6 cellular contexts compared by ENCODE assay signal in the genomic region with DNA sequence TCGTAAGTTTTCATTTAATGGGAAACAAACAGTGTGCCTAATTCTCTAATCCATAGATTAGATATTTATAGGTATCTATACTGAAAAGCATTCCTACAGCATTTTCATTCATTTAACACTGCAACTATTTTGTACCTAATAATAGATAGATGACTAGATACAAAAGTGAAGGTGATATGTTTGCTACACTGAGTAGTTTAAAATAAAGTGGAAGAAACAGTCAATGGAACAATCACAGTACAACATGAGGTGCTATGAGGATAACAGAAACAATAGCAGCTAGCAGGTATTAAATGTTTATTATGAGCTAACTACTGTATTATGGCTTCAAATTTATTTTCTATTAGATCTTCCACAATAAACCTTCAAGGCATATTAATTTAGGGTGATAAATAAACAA.
"Had no signal": no experiment of that assay in that cellular context is flagged by ENCODE, and none has a peak within 500 bp of the region (broad histone marks: within the 10 kb centered on the region; RNA-seq: fewer than 3 reads in every experiment).

No MANE protein-coding gene starts in this region.

- H2AFZ ChIP-seq: GM23338 had no signal

- H3K4me3 ChIP-seq: GM23338, K562 had no signal

- H3K4me2 ChIP-seq: GM23338 had no signal

- DNase-seq: H9, HCEC 1CT, IMR-90, KG1 had no signal

- ATAC-seq: GM23338, K562 had no signal
